ENCODE assay signal across 8 cellular contexts in genomic region chr19:33303791-33304759, GRCh38. TPM values are rescaled to one million over a fixed set of nuclear protein-coding genes. Genes with fewer than 3 reads are reported as not detected.
DNase-seq lines count a peak whose midpoint lies in the region; ATAC-seq and TF ChIP-seq lines count a peak whose summit lies in the region.

No MANE protein-coding gene starts in this region.

- H3K9me3 ChIP-seq in endodermal cell (ENCODE audit: control insufficient read depth, low read length) = no peaks in the 10 kb centered on the region
- no peaks in the 10 kb centered on the region for H3K9me3 ChIP-seq in mucosa of descending colon
- no peaks in the 10 kb centered on the region for H3K9me3 ChIP-seq in upper lobe of right lung

- H3K27me3 ChIP-seq in endodermal cell (ENCODE audit: control insufficient read depth, insufficient read depth, low read length, poor library complexity, severe bottlenecking) (peaks cover 32% of the 10 kb centered on the region), upper lobe of right lung (peaks cover 7% of the 10 kb centered on the region)

- WGBS in endodermal cell (ENCODE audit: insufficient coverage in 1 of 2, insufficient read length in 1 of 2), 2 experiments = 75 to 81% methylated on average over 30 to 47 of the region's 47 CpGs

- peaks cover 3% of the 10 kb centered on the region for H3K4me1 Mint-ChIP-seq in activated T-cell treated with anti-CD3 and anti-CD28 coated beads, Interleukin-2, amount 50 U/mL, for 4 hours (ENCODE audit: low read depth)
- H3K4me1 Mint-ChIP-seq in endodermal cell = peaks cover 12% of the 10 kb centered on the region

- no peak for TF ChIP-seq CTCF in endodermal cell (conservative IDR thresholded peaks at IDR 0.05)
- TF ChIP-seq CTCF in mucosa of descending colon (IDR thresholded peaks at IDR 0.05) = no peak
- no peak for TF ChIP-seq CTCF in upper lobe of right lung (IDR thresholded peaks at IDR 0.05)

- no peaks in the 10 kb centered on the region for H3K9me3 Mint-ChIP-seq in activated T-cell treated with anti-CD3 and anti-CD28 coated beads, Interleukin-2, amount 50 U/mL, for 4 hours
- H3K9me3 Mint-ChIP-seq in endodermal cell = no peaks in the 10 kb centered on the region

- H3K4me3 Mint-ChIP-seq in activated T-cell treated with anti-CD3 and anti-CD28 coated beads, Interleukin-2, amount 50 U/mL, for 4 hours = peak overlapping the region; percentile 2
- peak overlapping the region; percentile 56 for H3K4me3 Mint-ChIP-seq in endodermal cell

- H3K36me3 Mint-ChIP-seq in activated T-cell treated with anti-CD3 and anti-CD28 coated beads, Interleukin-2, amount 50 U/mL, for 4 hours (ENCODE audit: insufficient read depth) = no peaks in the 10 kb centered on the region
- H3K36me3 Mint-ChIP-seq in endodermal cell (ENCODE audit: low read depth) = no peaks in the 10 kb centered on the region

- intact Hi-C loops in mucosa of descending colon (cut with DNase I, micrococcal nuclease) = loop anchor here (5.0 to 10.0 kb wide), 2 partner anchors 67 to 71 kb away; partner anchors contain the start of gene CEBPG (in 2 of the 2)
- intact Hi-C loops in upper lobe of right lung (cut with DNase I) = no loop called here

- peaks cover 34% of the 10 kb centered on the region for H3K27me3 Mint-ChIP-seq in activated T-cell treated with anti-CD3 and anti-CD28 coated beads, Interleukin-2, amount 50 U/mL, for 4 hours (ENCODE audit: low read depth)
- H3K27me3 Mint-ChIP-seq in endodermal cell (ENCODE audit: insufficient read depth) = peaks cover 39% of the 10 kb centered on the region

- no peak for ATAC-seq in activated T-cell treated with anti-CD3 and anti-CD28 coated beads, Interleukin-2, amount 50 U/mL, for 4 hours
- ATAC-seq in mucosa of descending colon = no peak
- ATAC-seq in upper lobe of right lung = no peak
- no peak for ATAC-seq in GM18498 (IDR thresholded peaks at IDR 0.05; ENCODE audit: unreplicated experiment)

- H3K27ac ChIP-seq in endodermal cell (ENCODE audit: low read depth, low read length) (no peak overlapping the region), upper lobe of right lung (peak overlapping the region; percentile 83)

- H3K4me1 ChIP-seq in endodermal cell (ENCODE audit: control insufficient read depth, insufficient read depth, low read length) (no peaks in the 10 kb centered on the region), mucosa of descending colon (ENCODE audit: low read depth) (peaks cover 25% of the 10 kb centered on the region), upper lobe of right lung (peaks cover 18% of the 10 kb centered on the region)

- no peak for DNase-seq in activated T-cell treated with anti-CD3 and anti-CD28 coated beads, Interleukin-2, amount 50 U/mL, for 4 hours
- DNase-seq in activated T-cell treated with anti-CD3 and anti-CD28 coated beads for 4 hours (no peak), endodermal cell (no peak), mucosa of descending colon (peak in 2 of 3 donors; percentile 64 to 66), upper lobe of right lung (peak; percentile 79), anterior cingulate cortex (lab: John Stamatoyannopoulos, UW) (no peak)
- DNase-seq in NK-92 treated with Interleukin-12 subunit alpha and Interleukin-12 subunit beta, amount 100 ng/mL, for 24 hours (lab: John Stamatoyannopoulos, UW) = no peak

- no peak overlapping the region for H3K27ac Mint-ChIP-seq in endodermal cell

- H3K4me3 ChIP-seq in endodermal cell (ENCODE audit: low read length) = peak overlapping the region; percentile 77
- peak overlapping the region; percentile 38 for H3K4me3 ChIP-seq in mucosa of descending colon
- H3K4me3 ChIP-seq in upper lobe of right lung = peak overlapping the region; percentile 72

- H3K9ac ChIP-seq in endodermal cell (ENCODE audit: extremely low read depth, low read length, poor library complexity, severe bottlenecking) = no peak overlapping the region

- H3K36me3 ChIP-seq in endodermal cell (ENCODE audit: control insufficient read depth, insufficient read depth, low read length) = no peaks in the 10 kb centered on the region
- no peaks in the 10 kb centered on the region for H3K36me3 ChIP-seq in mucosa of descending colon (ENCODE audit: low read depth)
- no peaks in the 10 kb centered on the region for H3K36me3 ChIP-seq in upper lobe of right lung

RNA-seq across cellular contexts. Expression of gene CEBPA, which starts 1.7 kb away (rescaled TPM):
- total RNA-seq in activated T-cell treated with anti-CD3 and anti-CD28 coated beads, Interleukin-2, amount 50 U/mL, for 4 hours = 1 to 10 TPM; 1.0 to 1.5 (median 1.5) TPM
- 1 to 10 TPM; 1.8 to 2.1 TPM for total RNA-seq in endodermal cell
- polyA plus RNA-seq in endodermal cell (2013, experiment 1 of 2) = 1.2 TPM
- polyA plus RNA-seq in endodermal cell (2013, experiment 2 of 2) = 1.0 TPM
- total RNA-seq in mucosa of descending colon = 10 to 100 TPM; 30.1 to 73.2 (median 66.1) TPM
- total RNA-seq in upper lobe of right lung = 59.1 TPM

Comparison
In these comparisons a context has a peak if more than half of its experiments do, and no peak if none do; other contexts are left out.
1. DNase-seq: peak in mucosa of descending colon (2 of 3) and upper lobe of right lung (single experiment); none in activated T-cell treated with anti-CD3 and anti-CD28 coated beads, Interleukin-2, amount 50 U/mL, for 4 hours (single experiment), activated T-cell treated with anti-CD3 and anti-CD28 coated beads for 4 hours (single experiment), endodermal cell (single experiment), NK-92 treated with Interleukin-12 subunit alpha and Interleukin-12 subunit beta, amount 100 ng/mL, for 24 hours (single experiment) and anterior cingulate cortex (0 of 58).
2. RNA of gene CEBPA, which starts 1.7 kb away (total RNA-seq): 30.1 to 73.2 TPM in mucosa of descending colon and 59.1 TPM in upper lobe of right lung (single experiment); 1.8 to 2.1 TPM in endodermal cell and 1.0 to 1.5 TPM in activated T-cell treated with anti-CD3 and anti-CD28 coated beads, Interleukin-2, amount 50 U/mL, for 4 hours; every median in the first group is over 4 times any median in the second.
3. Peak in every context shown above with its lines, with median percentiles within 50 percentile points of each other: H3K4me3 ChIP-seq.